ENCODE assay signal across 8 cellular contexts in the genomic region with DNA sequence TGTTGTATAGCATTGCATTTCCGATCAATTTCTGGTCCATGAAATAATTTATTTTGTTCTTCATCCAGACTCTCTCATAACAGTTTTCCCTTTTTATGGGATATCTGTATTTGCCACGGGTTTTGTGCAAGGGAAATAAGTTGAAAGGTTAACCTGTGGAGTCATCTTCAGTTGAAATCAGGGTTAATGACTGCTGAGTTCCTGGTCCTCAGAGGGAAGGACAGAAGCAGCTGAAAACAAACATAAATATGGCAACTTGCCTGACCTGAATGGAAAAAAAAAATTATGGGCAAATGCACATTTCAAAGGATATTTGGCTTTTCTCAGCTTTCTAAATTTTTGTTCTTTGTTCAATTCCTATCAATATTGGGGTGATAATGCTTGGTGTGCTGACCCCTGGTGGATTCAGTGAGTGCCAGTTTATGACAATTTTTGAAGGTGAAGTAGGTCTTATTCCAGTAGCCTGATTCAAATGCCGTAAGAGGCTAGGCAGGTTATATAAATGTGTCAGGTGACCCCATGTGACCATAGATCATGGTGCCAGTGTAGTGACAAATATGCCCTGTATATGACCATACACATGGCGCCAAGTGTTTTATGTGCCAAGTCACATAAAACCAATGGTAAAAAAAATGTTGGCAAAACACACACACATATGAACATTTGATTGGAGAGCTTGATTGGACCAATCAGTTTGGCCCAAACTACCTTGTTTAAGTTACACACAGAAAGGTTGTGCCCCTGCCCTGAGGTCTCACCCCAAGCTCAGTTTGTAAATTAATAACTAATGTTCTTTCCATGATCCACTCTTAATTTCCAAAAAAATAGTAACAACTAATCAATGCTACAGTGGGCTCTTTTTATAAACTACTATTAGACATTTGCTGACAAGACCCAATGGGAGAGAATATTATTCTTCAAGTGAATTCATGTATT. TPM values are rescaled to one million over a fixed set of nuclear protein-coding genes. Genes with fewer than 3 reads are reported as not detected.
DNase-seq lines count a peak whose midpoint lies in the region; ATAC-seq and TF ChIP-seq lines count a peak whose summit lies in the region.

No MANE protein-coding gene starts in this region.

- TF ChIP-seq CTCF in GM23338 (conservative IDR thresholded peaks at IDR 0.05; ENCODE audit: low read depth in 2 of 2) = peak; percentile 74 to 88
- no peak for TF ChIP-seq CTCF in ovary (IDR thresholded peaks at IDR 0.05)

- intact Hi-C loops in ovary (cut with DNase I) = no loop called here

- no peak overlapping the region for H3K4me3 ChIP-seq in GM23338
- no peak overlapping the region for H3K4me3 ChIP-seq in ovary

- no peaks in the 10 kb centered on the region for H3K36me3 ChIP-seq in GM23338 (ENCODE audit: insufficient read depth)
- no peaks in the 10 kb centered on the region for H3K36me3 ChIP-seq in ovary

- H3K4me1 ChIP-seq in GM23338 (ENCODE audit: insufficient read depth) (peaks cover 2% of the 10 kb centered on the region; the same call in 1 of the 2 replicates), ovary (ENCODE audit: insufficient read depth) (no peaks in the 10 kb centered on the region)

- H3K36me3 Mint-ChIP-seq in GM23338 (ENCODE audit: low read depth) = no peaks in the 10 kb centered on the region
- H3K36me3 Mint-ChIP-seq in T-helper 17 cell (ENCODE audit: low read depth) = no peaks in the 10 kb centered on the region

- H4K20me1 ChIP-seq in GM23338 (replicated peaks; ENCODE audit: insufficient read depth) = no peaks in the 10 kb centered on the region

- H3K27me3 ChIP-seq in GM23338 (ENCODE audit: insufficient read depth) (no peaks in the 10 kb centered on the region), ovary (no peaks in the 10 kb centered on the region)

- H2AFZ ChIP-seq in GM23338 = no peak overlapping the region

- H3K27ac Mint-ChIP-seq in GM23338 (no peak overlapping the region), T-helper 17 cell (no peak overlapping the region)

- H3K9me3 ChIP-seq in T-helper 17 cell (ENCODE audit: control insufficient read depth, low read length, poor library complexity, severe bottlenecking) (no peaks in the 10 kb centered on the region), ovary (no peaks in the 10 kb centered on the region)

- H3K4me1 Mint-ChIP-seq in GM23338 (no peaks in the 10 kb centered on the region), T-helper 17 cell (no peaks in the 10 kb centered on the region)

- no peaks in the 10 kb centered on the region for H3K9me2 ChIP-seq in GM23338 (ENCODE audit: insufficient read depth)

- no peak; the same call in 2 of the 3 replicates for ATAC-seq in GM23338
- peak; percentile 48 for ATAC-seq in T-helper 17 cell

- no peak for TF ChIP-seq POLR2A in ovary (IDR thresholded peaks at IDR 0.05)

- no peaks in the 10 kb centered on the region for H3K79me2 ChIP-seq in GM23338 (replicated peaks; ENCODE audit: insufficient read depth)

- 47 to 51% (median 48%) methylated on average over 4 of the region's 4 CpGs for WGBS in ovary, 3 donors

- DNase-seq in COLO829 (ENCODE audit: low spot score) (peak; percentile 30), GM23338 (ENCODE audit: low spot score) (peak; percentile 51), T-helper 17 cell (no peak), hepatic stellate cell (ENCODE audit: low spot score) (peak; percentile 22), ovary (no peak), ecto neural progenitor cell (ENCODE audit: low spot score) (no peak), cerebellar nuclear complex (lab: John Stamatoyannopoulos, UW) (no peak)
- DNase-seq in activated T-cell treated with anti-CD3 and anti-CD28 coated beads, Interleukin-2, amount 50 U/mL, for 1 hour = no peak

- no peaks in the 10 kb centered on the region for H3F3A ChIP-seq in GM23338 (replicated peaks; ENCODE audit: low read depth)

- no peak overlapping the region for H3K4me2 ChIP-seq in GM23338

- no peak for TF ChIP-seq EP300 in ovary (IDR thresholded peaks at IDR 0.05)

- H3K27ac ChIP-seq in GM23338 (ENCODE audit: low read depth) (no peak overlapping the region), ovary (no peak overlapping the region)

- no peak overlapping the region for H3K4me3 Mint-ChIP-seq in GM23338
- no peak overlapping the region for H3K4me3 Mint-ChIP-seq in T-helper 17 cell

- H3K27me3 Mint-ChIP-seq in GM23338 (ENCODE audit: insufficient read depth, low read depth, poor library complexity) (no peaks in the 10 kb centered on the region), T-helper 17 cell (peaks cover 26% of the 10 kb centered on the region)

- no peaks in the 10 kb centered on the region for H3K9me3 Mint-ChIP-seq in GM23338

TF ChIP-seq in GM23338, 12 proteins besides CTCF, POLR2A, EP300 and RAD21 (continues in another document):
- TF ChIP-seq ZNF331 (CRISPR knock-in tag; IDR thresholded peaks at IDR 0.05; ENCODE audit: low read depth) (no peak), STAT1 (IDR thresholded peaks at IDR 0.05; ENCODE audit: unreplicated experiment) (no peak), EZH2 (IDR thresholded peaks at IDR 0.05; ENCODE audit: low read depth, unreplicated experiment) (no peak), NANOG (IDR thresholded peaks at IDR 0.05; ENCODE audit: borderline replicate concordance) (no peak), JUNB (IDR thresholded peaks at IDR 0.05; ENCODE audit: unreplicated experiment) (no peak)
- TF ChIP-seq, protein P1, sequence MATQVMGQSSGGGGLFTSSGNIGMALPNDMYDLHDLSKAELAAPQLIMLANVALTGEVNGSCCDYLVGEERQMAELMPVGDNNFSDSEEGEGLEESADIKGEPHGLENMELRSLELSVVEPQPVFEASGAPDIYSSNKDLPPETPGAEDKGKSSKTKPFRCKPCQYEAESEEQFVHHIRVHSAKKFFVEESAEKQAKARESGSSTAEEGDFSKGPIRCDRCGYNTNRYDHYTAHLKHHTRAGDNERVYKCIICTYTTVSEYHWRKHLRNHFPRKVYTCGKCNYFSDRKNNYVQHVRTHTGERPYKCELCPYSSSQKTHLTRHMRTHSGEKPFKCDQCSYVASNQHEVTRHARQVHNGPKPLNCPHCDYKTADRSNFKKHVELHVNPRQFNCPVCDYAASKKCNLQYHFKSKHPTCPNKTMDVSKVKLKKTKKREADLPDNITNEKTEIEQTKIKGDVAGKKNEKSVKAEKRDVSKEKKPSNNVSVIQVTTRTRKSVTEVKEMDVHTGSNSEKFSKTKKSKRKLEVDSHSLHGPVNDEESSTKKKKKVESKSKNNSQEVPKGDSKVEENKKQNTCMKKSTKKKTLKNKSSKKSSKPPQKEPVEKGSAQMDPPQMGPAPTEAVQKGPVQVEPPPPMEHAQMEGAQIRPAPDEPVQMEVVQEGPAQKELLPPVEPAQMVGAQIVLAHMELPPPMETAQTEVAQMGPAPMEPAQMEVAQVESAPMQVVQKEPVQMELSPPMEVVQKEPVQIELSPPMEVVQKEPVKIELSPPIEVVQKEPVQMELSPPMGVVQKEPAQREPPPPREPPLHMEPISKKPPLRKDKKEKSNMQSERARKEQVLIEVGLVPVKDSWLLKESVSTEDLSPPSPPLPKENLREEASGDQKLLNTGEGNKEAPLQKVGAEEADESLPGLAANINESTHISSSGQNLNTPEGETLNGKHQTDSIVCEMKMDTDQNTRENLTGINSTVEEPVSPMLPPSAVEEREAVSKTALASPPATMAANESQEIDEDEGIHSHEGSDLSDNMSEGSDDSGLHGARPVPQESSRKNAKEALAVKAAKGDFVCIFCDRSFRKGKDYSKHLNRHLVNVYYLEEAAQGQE (IDR thresholded peaks at IDR 0.05; ENCODE audit: unreplicated experiment) = no peak

RNA-seq across cellular contexts. Expression of a gene that starts 47.6 kb away (rescaled TPM):
- total RNA-seq in GM23338 (2014; rRNA removed; shearing (Covaris generic)) = 6.8 and 6.9 TPM in 2 replicates
- polyA plus RNA-seq in GM23338 (2016; fragmentation: Nextera tagmentation; extraction: Ambion mirVana) (2.9 and 3.0 TPM in 2 replicates), ovary (1 to 10 TPM; 2.7 to 3.0 TPM)
- total RNA-seq in T-helper 17 cell (1 to 10 TPM; 2.7 to 3.3 TPM), ovary (1 to 10 TPM in 4 of 7 donors, under 1 TPM in 3; 0.11 to 1.5 (median 1.0) TPM)

Comparison
In these comparisons a context has a peak if more than half of its experiments do, and no peak if none do; other contexts are left out.
1. DNase-seq: peak in COLO829 (single experiment), GM23338 (single experiment) and hepatic stellate cell (single experiment); none in T-helper 17 cell (0 of 3), activated T-cell treated with anti-CD3 and anti-CD28 coated beads, Interleukin-2, amount 50 U/mL, for 1 hour (single experiment), ovary (0 of 5), ecto neural progenitor cell (single experiment) and cerebellar nuclear complex (0 of 2).
2. CTCF ChIP-seq: peak in GM23338 (2 of 2); none in ovary (0 of 3).